Comparison of ENCODE assay signal across 33 cellular contexts in the genomic region with DNA sequence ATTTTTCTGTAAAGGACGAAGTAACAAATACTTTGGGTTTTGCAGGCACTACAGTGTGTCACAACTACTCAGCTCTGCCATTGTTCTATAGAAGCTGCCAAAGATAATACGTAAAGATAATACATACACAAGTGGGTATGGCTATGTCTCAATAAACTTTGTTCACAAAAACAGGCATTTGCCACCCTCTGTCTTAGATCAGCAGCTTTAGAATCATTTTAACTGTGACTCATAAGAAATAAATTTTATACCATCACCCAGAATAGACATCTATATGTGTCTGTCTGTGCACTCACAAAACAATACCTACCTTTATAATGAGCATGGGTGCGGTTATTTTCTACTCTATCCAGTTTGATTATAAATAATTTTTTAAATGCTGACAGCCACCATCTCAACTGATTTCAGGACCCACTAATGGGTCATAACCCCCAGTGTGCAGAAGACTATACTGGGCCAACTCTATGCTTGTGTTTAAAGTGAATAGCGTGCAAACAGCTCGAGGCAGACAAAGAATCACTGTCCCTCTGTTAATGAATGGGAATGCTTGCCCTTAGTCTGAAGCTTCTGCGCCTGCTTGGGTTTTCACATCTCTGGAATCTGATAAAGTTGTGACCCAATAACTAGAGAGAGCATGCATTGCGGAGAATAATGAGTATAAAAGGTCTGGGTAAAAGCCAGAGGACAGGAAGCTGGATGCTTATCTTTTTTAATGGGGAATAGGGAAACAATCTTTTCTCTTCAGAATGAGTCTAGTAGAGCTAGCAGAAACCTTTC.
DNase-seq lines count a peak whose midpoint lies in the region; ATAC-seq and TF ChIP-seq lines count a peak whose summit lies in the region.
"Had no signal": no experiment of that assay in that cellular context is flagged by ENCODE, and none has a peak within 500 bp of the region (broad histone marks: within the 10 kb centered on the region; RNA-seq: fewer than 3 reads in every experiment).

No MANE protein-coding gene starts in this region.

- H3K9ac ChIP-seq in PC-3 (ENCODE audit: low read length) = no peak overlapping the region
- H3K9ac ChIP-seq: BLaER1 treated with 17β-estradiol and CSF1 and Interleukin-3, amounts not matched to agents 10 nM and 100 nM; parathyroid adenoma had no signal

- TF ChIP-seq CTCF in PC-3 (conservative IDR thresholded peaks at IDR 0.05; ENCODE audit: low read depth, low read length) (no peak), chondrocyte (IDR thresholded peaks at IDR 0.05) (peak; percentile 25), nephron (IDR thresholded peaks at IDR 0.05; ENCODE audit: unreplicated experiment in 3 of 3) (no peak), gastrocnemius medialis (IDR thresholded peaks at IDR 0.05 in 4 of 5, conservative IDR thresholded peaks at IDR 0.05 in 1 of 5) (no peak)

- no peaks in the 10 kb centered on the region for H3K9me2 ChIP-seq in PC-3 (replicated peaks; ENCODE audit: low read length)

- peaks cover 22% of the 10 kb centered on the region for H3K4me1 ChIP-seq in PC-3 (ENCODE audit: insufficient read depth, low read length)
- peaks cover 10 to 19% of the 10 kb centered on the region in 2 donors for H3K4me1 ChIP-seq in gastrocnemius medialis
- H3K4me1 ChIP-seq: parathyroid adenoma, vagina had no signal

- peaks cover 2% of the 10 kb centered on the region for H3K9me3 Mint-ChIP-seq in chondrocyte (ENCODE audit: low read depth)
- H3K9me3 Mint-ChIP-seq in nephron = no peaks in the 10 kb centered on the region
- H3K9me3 Mint-ChIP-seq: activated CD4-positive, alpha-beta memory T cell treated with anti-CD3 and anti-CD28 coated beads, Interleukin-2, amount 10 ng/mL, durations not matched to agents 7 days and 5 days; activated T-helper 1 cell treated with anti-CD3 and anti-CD28 coated beads, Interleukin-12 subunit alpha, Interleukin-12 subunit beta, Interleukin-2, Interleukin-4 antibody, amounts not matched to agents 30 ng/mL and 10 ng/mL and 1 ng/mL, durations not matched to agents 14 hours and 24 hours and 36 hours; central memory CD8-positive, alpha-beta T cell; dendritic cell treated with granulocyte-macrophage colony-stimulating factor and Interleukin-4, amounts not matched to agents 40 ng/mL and 50 ng/mL, for 4 days; endodermal cell; natural killer cell treated with Interleukin-12 subunit alpha and Interleukin-12 subunit beta and Interleukin-15 and Interleukin-18, amount 100 ng/mL, for 72 hours; stimulated activated naive CD8-positive, alpha-beta T cell treated with anti-CD3 and anti-CD28 coated beads, Interleukin-15, amount 100 ng/mL, for 72 hours had no signal

- CTCF ChIA-PET in PC-3 (lab: Charles Lee) = no interaction called here

- H3K4me2 ChIP-seq in PC-3 (ENCODE audit: low read length) = peak overlapping the region; percentile 55
- H3K4me2 ChIP-seq: BLaER1 treated with 17β-estradiol and CSF1 and Interleukin-3, amounts not matched to agents 10 nM and 100 nM had no signal

- H3K27ac ChIP-seq in PC-3 (ENCODE audit: low read length) (peak overlapping the region; percentile 32), gastrocnemius medialis (peak overlapping the region in 3 of 4 donors; percentile 6 to 85 (median 47))
- H3K27ac ChIP-seq: BLaER1 treated with 17β-estradiol and CSF1 and Interleukin-3, amounts not matched to agents 10 nM and 100 nM; parathyroid adenoma; thyroid gland; vagina had no signal

- H2AFZ ChIP-seq in PC-3 (ENCODE audit: low read length) = no peak overlapping the region
- H2AFZ ChIP-seq: parathyroid adenoma had no signal

- H3K4me3 Mint-ChIP-seq in chondrocyte (ENCODE audit: unreplicated experiment) (no peak overlapping the region), nephron (no peak overlapping the region)
- H3K4me3 Mint-ChIP-seq: activated CD4-positive, alpha-beta memory T cell treated with anti-CD3 and anti-CD28 coated beads, Interleukin-2, amount 10 ng/mL, durations not matched to agents 7 days and 5 days; activated T-helper 1 cell treated with anti-CD3 and anti-CD28 coated beads, Interleukin-12 subunit alpha, Interleukin-12 subunit beta, Interleukin-2, Interleukin-4 antibody, amounts not matched to agents 30 ng/mL and 10 ng/mL and 1 ng/mL, durations not matched to agents 14 hours and 24 hours and 36 hours; central memory CD8-positive, alpha-beta T cell; dendritic cell treated with granulocyte-macrophage colony-stimulating factor and Interleukin-4, amounts not matched to agents 40 ng/mL and 50 ng/mL, for 4 days; endodermal cell; natural killer cell treated with Interleukin-12 subunit alpha and Interleukin-12 subunit beta and Interleukin-15 and Interleukin-18, amount 100 ng/mL, for 72 hours; stimulated activated naive CD8-positive, alpha-beta T cell treated with anti-CD3 and anti-CD28 coated beads, Interleukin-15, amount 100 ng/mL, for 72 hours; T-helper 17 cell had no signal

- BruUV-seq in PC-3 (replicated peaks; lab: Mats Ljungman, UMichigan) = no TSS peak

- H3K4me3 ChIP-seq in PC-3 (ENCODE audit: low read length) = no peak overlapping the region
- no peak overlapping the region for H3K4me3 ChIP-seq in gastrocnemius medialis
- H3K4me3 ChIP-seq: BLaER1 treated with 17β-estradiol and CSF1 and Interleukin-3, amounts not matched to agents 10 nM and 100 nM; thyroid gland; vagina had no signal

- H3K36me3 ChIP-seq in PC-3 (ENCODE audit: low read depth, low read length) (no peaks in the 10 kb centered on the region), gastrocnemius medialis (no peaks in the 10 kb centered on the region)
- H3K36me3 ChIP-seq: BLaER1 treated with 17β-estradiol and CSF1 and Interleukin-3, amounts not matched to agents 10 nM and 100 nM; thyroid gland; vagina had no signal

- H3K79me2 ChIP-seq in PC-3 (ENCODE audit: low read length) = no peaks in the 10 kb centered on the region
- H3K79me2 ChIP-seq: parathyroid adenoma had no signal

- POLR2A ChIA-PET in PC-3 (lab: Charles Lee; ENCODE audit: unreplicated experiment) = no interaction called here

- DNase-seq in PC-3 (peak; percentile 70), chondrocyte (ENCODE audit: low spot score) (no peak), gastrocnemius medialis (no peak), amniotic stem cell (lab: John Stamatoyannopoulos, UW) (no peak), DMS53 (lab: John Stamatoyannopoulos, UW) (no peak)
- DNase-seq: activated CD4-positive, alpha-beta memory T cell treated with anti-CD3 and anti-CD28 coated beads, Interleukin-2, amount 10 ng/mL, durations not matched to agents 7 days and 5 days; activated CD4-positive, alpha-beta T cell treated with anti-CD3 and anti-CD28 coated beads for 1 hour; activated CD8-positive, alpha-beta memory T cell treated with anti-CD3 and anti-CD28 coated beads, Interleukin-2, amount 50 U/mL, for 4 hours; activated naive CD4-positive, alpha-beta T cell treated with Interleukin-2 at 50 U/mL for 16 hours; COR-L47; endodermal cell; HCEC 1CT; IMR-90; MV-4-11; NCI-H146; NCI-H2107; NCI-H774; right cardiac atrium; RPMI8226; stimulated activated CD8-positive, alpha-beta memory T cell treated with anti-CD3 and anti-CD28 coated beads, Interleukin-4, amount 100 ng/mL, for 48 hours; stimulated activated naive CD8-positive, alpha-beta T cell treated with anti-CD3 and anti-CD28 coated beads, Interleukin-15, amount 100 ng/mL, for 72 hours; T-helper 17 cell; thyroid gland had no signal

- H3K27me3 ChIP-seq in PC-3 (ENCODE audit: low read length) (no peaks in the 10 kb centered on the region), gastrocnemius medialis (no peaks in the 10 kb centered on the region)
- H3K27me3 ChIP-seq: BLaER1 treated with 17β-estradiol and CSF1 and Interleukin-3, amounts not matched to agents 10 nM and 100 nM; thyroid gland; vagina had no signal

- no peak for TF ChIP-seq POLR2A in gastrocnemius medialis (IDR thresholded peaks at IDR 0.05)

- H3K9me3 ChIP-seq in PC-3 (ENCODE audit: low read length) = no peaks in the 10 kb centered on the region
- H3K9me3 ChIP-seq in gastrocnemius medialis = no peaks in the 10 kb centered on the region
- H3K9me3 ChIP-seq: BLaER1 treated with 17β-estradiol and CSF1 and Interleukin-3, amounts not matched to agents 10 nM and 100 nM; thyroid gland; vagina had no signal

- no peaks in the 10 kb centered on the region for H3K36me3 Mint-ChIP-seq in chondrocyte (ENCODE audit: low read depth)
- no peaks in the 10 kb centered on the region for H3K36me3 Mint-ChIP-seq in nephron (ENCODE audit: low read depth)
- H3K36me3 Mint-ChIP-seq: natural killer cell treated with Interleukin-12 subunit alpha and Interleukin-12 subunit beta and Interleukin-15 and Interleukin-18, amount 100 ng/mL, for 72 hours had no signal

- H3K4me1 Mint-ChIP-seq in chondrocyte (ENCODE audit: low read depth) (peaks cover 23% of the 10 kb centered on the region), nephron (peaks cover 26% of the 10 kb centered on the region)
- H3K4me1 Mint-ChIP-seq: activated CD4-positive, alpha-beta memory T cell treated with anti-CD3 and anti-CD28 coated beads, Interleukin-2, amount 10 ng/mL, durations not matched to agents 7 days and 5 days; central memory CD8-positive, alpha-beta T cell; stimulated activated naive CD8-positive, alpha-beta T cell treated with anti-CD3 and anti-CD28 coated beads, Interleukin-15, amount 100 ng/mL, for 72 hours had no signal

- H3K27ac Mint-ChIP-seq in chondrocyte (ENCODE audit: unreplicated experiment) (no peak overlapping the region), nephron (peak overlapping the region in 2 of 3 experiments; percentile 1 to 16)
- H3K27ac Mint-ChIP-seq: activated CD4-positive, alpha-beta memory T cell treated with anti-CD3 and anti-CD28 coated beads, Interleukin-2, amount 10 ng/mL, durations not matched to agents 7 days and 5 days; activated T-helper 1 cell treated with anti-CD3 and anti-CD28 coated beads, Interleukin-12 subunit alpha, Interleukin-12 subunit beta, Interleukin-2, Interleukin-4 antibody, amounts not matched to agents 30 ng/mL and 10 ng/mL and 1 ng/mL, durations not matched to agents 14 hours and 24 hours and 36 hours; dendritic cell treated with granulocyte-macrophage colony-stimulating factor and Interleukin-4, amounts not matched to agents 40 ng/mL and 50 ng/mL, for 4 days; endodermal cell; natural killer cell treated with Interleukin-12 subunit alpha and Interleukin-12 subunit beta and Interleukin-15 and Interleukin-18, amount 100 ng/mL, for 72 hours; stimulated activated naive CD8-positive, alpha-beta T cell treated with anti-CD3 and anti-CD28 coated beads, Interleukin-15, amount 100 ng/mL, for 72 hours; T-helper 17 cell had no signal

- no peaks in the 10 kb centered on the region for H3F3A ChIP-seq in PC-3 (ENCODE audit: low read length, unreplicated experiment)

- H4K20me1 ChIP-seq in PC-3 (ENCODE audit: low read length) = no peaks in the 10 kb centered on the region
- H4K20me1 ChIP-seq: BLaER1 treated with 17β-estradiol and CSF1 and Interleukin-3, amounts not matched to agents 10 nM and 100 nM had no signal

- in situ Hi-C loops in gastrocnemius medialis (cut with MboI; ENCODE audit: low sequenced_read_pairs in 4 of 4) = no loop called here

- intact Hi-C loops in PC-3 (cut with micrococcal nuclease) (no loop called here), gastrocnemius medialis (cut with DNase I; ENCODE audit: low total_unique reads) (no loop called here)

- ATAC-seq in PC-3 = peak; percentile 98
- ATAC-seq in gastrocnemius medialis = no peak
- no peak for ATAC-seq in GM18861 (IDR thresholded peaks at IDR 0.05; ENCODE audit: unreplicated experiment)
- ATAC-seq: esophagus mucosa; natural killer cell treated with Interleukin-12 subunit alpha and Interleukin-12 subunit beta and Interleukin-15 and Interleukin-18, amount 100 ng/mL, for 72 hours; right cardiac atrium; stimulated activated naive CD8-positive, alpha-beta T cell treated with anti-CD3 and anti-CD28 coated beads, Interleukin-15, amount 100 ng/mL, for 72 hours; T-helper 17 cell had no signal

- H3K27me3 Mint-ChIP-seq in chondrocyte (ENCODE audit: low read depth) (no peaks in the 10 kb centered on the region), nephron (ENCODE audit: low read depth) (no peaks in the 10 kb centered on the region)
- H3K27me3 Mint-ChIP-seq: activated CD4-positive, alpha-beta memory T cell treated with anti-CD3 and anti-CD28 coated beads, Interleukin-2, amount 10 ng/mL, durations not matched to agents 7 days and 5 days; central memory CD8-positive, alpha-beta T cell; stimulated activated naive CD8-positive, alpha-beta T cell treated with anti-CD3 and anti-CD28 coated beads, Interleukin-15, amount 100 ng/mL, for 72 hours had no signal
